ENCODE assay signal across 1 cellular context in genomic region chr9:108180511-108180910, GRCh38.
TF ChIP-seq lines count a peak whose summit lies in the region.

No MANE protein-coding gene starts in this region.

TF ChIP-seq in HepG2, 621 proteins besides CTCF, POLR2A, EP300 and RAD21 (continued from another document):
- TF ChIP-seq, protein P1, sequence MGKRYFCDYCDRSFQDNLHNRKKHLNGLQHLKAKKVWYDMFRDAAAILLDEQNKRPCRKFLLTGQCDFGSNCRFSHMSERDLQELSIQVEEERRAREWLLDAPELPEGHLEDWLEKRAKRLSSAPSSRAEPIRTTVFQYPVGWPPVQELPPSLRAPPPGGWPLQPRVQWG (CRISPR knock-in tag; IDR thresholded peaks at IDR 0.05; ENCODE audit: borderline replicate concordance, low read depth): no peak
- TF ChIP-seq ZSCAN21 (CRISPR knock-in tag; IDR thresholded peaks at IDR 0.05; ENCODE audit: borderline replicate concordance) (no peak), SIN3A (IDR thresholded peaks at IDR 0.05; ENCODE audit: borderline replicate concordance, low read depth, low read length) (no peak), ZNF710 (CRISPR knock-in tag; IDR thresholded peaks at IDR 0.05; ENCODE audit: borderline replicate concordance) (no peak), IRX3 (CRISPR knock-in tag; IDR thresholded peaks at IDR 0.05; ENCODE audit: borderline replicate concordance, low read depth) (no peak), GABPA (IDR thresholded peaks at IDR 0.05; ENCODE audit: low read depth, low read length) (no peak), GABPA (CRISPR knock-in tag; IDR thresholded peaks at IDR 0.05; ENCODE audit: low read depth) (no peak)
